1 cellular context compared by ENCODE assay signal in the genomic region with DNA sequence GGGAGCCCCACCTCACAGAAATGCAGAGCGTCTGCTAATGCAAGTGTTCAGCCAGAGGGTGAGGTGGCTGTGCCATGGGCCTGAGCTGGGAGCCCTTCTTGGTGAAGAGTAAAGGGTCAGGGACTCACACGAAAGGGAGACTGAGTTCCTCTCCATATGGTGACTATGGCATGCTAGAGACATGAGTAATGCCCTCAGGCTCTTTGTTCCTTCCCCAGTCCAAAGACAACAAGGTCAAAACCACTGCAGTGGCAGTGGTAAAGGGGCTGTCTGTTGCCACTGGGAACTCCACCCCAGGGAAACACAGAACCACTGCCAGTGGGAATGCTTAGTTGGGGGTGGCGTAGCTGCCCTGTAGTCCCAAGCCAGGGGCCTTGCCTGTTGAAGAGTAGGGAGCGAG.
TF ChIP-seq lines count a peak whose summit lies in the region.

No MANE protein-coding gene starts in this region.

TF ChIP-seq in WTC11, 78 proteins besides CTCF, POLR2A, EP300 and RAD21 (continued from another document):
- TF ChIP-seq, protein P1, sequence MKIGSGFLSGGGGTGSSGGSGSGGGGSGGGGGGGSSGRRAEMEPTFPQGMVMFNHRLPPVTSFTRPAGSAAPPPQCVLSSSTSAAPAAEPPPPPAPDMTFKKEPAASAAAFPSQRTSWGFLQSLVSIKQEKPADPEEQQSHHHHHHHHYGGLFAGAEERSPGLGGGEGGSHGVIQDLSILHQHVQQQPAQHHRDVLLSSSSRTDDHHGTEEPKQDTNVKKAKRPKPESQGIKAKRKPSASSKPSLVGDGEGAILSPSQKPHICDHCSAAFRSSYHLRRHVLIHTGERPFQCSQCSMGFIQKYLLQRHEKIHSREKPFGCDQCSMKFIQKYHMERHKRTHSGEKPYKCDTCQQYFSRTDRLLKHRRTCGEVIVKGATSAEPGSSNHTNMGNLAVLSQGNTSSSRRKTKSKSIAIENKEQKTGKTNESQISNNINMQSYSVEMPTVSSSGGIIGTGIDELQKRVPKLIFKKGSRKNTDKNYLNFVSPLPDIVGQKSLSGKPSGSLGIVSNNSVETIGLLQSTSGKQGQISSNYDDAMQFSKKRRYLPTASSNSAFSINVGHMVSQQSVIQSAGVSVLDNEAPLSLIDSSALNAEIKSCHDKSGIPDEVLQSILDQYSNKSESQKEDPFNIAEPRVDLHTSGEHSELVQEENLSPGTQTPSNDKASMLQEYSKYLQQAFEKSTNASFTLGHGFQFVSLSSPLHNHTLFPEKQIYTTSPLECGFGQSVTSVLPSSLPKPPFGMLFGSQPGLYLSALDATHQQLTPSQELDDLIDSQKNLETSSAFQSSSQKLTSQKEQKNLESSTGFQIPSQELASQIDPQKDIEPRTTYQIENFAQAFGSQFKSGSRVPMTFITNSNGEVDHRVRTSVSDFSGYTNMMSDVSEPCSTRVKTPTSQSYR (CRISPR knock-in tag; IDR thresholded peaks at IDR 0.05), result no peak
- TF ChIP-seq, protein P2, sequence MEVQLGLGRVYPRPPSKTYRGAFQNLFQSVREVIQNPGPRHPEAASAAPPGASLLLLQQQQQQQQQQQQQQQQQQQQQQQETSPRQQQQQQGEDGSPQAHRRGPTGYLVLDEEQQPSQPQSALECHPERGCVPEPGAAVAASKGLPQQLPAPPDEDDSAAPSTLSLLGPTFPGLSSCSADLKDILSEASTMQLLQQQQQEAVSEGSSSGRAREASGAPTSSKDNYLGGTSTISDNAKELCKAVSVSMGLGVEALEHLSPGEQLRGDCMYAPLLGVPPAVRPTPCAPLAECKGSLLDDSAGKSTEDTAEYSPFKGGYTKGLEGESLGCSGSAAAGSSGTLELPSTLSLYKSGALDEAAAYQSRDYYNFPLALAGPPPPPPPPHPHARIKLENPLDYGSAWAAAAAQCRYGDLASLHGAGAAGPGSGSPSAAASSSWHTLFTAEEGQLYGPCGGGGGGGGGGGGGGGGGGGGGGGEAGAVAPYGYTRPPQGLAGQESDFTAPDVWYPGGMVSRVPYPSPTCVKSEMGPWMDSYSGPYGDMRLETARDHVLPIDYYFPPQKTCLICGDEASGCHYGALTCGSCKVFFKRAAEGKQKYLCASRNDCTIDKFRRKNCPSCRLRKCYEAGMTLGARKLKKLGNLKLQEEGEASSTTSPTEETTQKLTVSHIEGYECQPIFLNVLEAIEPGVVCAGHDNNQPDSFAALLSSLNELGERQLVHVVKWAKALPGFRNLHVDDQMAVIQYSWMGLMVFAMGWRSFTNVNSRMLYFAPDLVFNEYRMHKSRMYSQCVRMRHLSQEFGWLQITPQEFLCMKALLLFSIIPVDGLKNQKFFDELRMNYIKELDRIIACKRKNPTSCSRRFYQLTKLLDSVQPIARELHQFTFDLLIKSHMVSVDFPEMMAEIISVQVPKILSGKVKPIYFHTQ (CRISPR knock-in tag; IDR thresholded peaks at IDR 0.05), result no peak
- TF ChIP-seq MXD4 (CRISPR knock-in tag; IDR thresholded peaks at IDR 0.05; ENCODE audit: borderline replicate concordance), result no peak
- TF ChIP-seq, protein P3, sequence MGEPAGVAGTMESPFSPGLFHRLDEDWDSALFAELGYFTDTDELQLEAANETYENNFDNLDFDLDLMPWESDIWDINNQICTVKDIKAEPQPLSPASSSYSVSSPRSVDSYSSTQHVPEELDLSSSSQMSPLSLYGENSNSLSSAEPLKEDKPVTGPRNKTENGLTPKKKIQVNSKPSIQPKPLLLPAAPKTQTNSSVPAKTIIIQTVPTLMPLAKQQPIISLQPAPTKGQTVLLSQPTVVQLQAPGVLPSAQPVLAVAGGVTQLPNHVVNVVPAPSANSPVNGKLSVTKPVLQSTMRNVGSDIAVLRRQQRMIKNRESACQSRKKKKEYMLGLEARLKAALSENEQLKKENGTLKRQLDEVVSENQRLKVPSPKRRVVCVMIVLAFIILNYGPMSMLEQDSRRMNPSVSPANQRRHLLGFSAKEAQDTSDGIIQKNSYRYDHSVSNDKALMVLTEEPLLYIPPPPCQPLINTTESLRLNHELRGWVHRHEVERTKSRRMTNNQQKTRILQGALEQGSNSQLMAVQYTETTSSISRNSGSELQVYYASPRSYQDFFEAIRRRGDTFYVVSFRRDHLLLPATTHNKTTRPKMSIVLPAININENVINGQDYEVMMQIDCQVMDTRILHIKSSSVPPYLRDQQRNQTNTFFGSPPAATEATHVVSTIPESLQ (CRISPR knock-in tag; IDR thresholded peaks at IDR 0.05), result no peak
- TF ChIP-seq NFE2L1 (CRISPR knock-in tag; IDR thresholded peaks at IDR 0.05), result no peak
- TF ChIP-seq, protein P4, sequence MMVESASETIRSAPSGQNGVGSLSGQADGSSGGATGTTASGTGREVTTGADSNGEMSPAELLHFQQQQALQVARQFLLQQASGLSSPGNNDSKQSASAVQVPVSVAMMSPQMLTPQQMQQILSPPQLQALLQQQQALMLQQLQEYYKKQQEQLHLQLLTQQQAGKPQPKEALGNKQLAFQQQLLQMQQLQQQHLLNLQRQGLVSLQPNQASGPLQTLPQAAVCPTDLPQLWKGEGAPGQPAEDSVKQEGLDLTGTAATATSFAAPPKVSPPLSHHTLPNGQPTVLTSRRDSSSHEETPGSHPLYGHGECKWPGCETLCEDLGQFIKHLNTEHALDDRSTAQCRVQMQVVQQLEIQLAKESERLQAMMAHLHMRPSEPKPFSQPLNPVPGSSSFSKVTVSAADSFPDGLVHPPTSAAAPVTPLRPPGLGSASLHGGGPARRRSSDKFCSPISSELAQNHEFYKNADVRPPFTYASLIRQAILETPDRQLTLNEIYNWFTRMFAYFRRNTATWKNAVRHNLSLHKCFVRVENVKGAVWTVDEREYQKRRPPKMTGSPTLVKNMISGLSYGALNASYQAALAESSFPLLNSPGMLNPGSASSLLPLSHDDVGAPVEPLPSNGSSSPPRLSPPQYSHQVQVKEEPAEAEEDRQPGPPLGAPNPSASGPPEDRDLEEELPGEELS (CRISPR knock-in tag; IDR thresholded peaks at IDR 0.05), result no peak
- TF ChIP-seq, protein P5, sequence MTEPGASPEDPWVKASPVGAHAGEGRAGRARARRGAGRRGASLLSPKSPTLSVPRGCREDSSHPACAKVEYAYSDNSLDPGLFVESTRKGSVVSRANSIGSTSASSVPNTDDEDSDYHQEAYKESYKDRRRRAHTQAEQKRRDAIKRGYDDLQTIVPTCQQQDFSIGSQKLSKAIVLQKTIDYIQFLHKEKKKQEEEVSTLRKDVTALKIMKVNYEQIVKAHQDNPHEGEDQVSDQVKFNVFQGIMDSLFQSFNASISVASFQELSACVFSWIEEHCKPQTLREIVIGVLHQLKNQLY (CRISPR knock-in tag; IDR thresholded peaks at IDR 0.05), result no peak
- no peak for TF ChIP-seq GTF2I (CRISPR knock-in tag; conservative IDR thresholded peaks at IDR 0.05)
- TF ChIP-seq ETV6 (CRISPR knock-in tag; IDR thresholded peaks at IDR 0.05), result no peak
- TF ChIP-seq PRRX2 (CRISPR knock-in tag; IDR thresholded peaks at IDR 0.05), result no peak
- TF ChIP-seq, protein P6, sequence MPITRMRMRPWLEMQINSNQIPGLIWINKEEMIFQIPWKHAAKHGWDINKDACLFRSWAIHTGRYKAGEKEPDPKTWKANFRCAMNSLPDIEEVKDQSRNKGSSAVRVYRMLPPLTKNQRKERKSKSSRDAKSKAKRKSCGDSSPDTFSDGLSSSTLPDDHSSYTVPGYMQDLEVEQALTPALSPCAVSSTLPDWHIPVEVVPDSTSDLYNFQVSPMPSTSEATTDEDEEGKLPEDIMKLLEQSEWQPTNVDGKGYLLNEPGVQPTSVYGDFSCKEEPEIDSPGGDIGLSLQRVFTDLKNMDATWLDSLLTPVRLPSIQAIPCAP (CRISPR knock-in tag; IDR thresholded peaks at IDR 0.05), result no peak
